23 cellular contexts compared by ENCODE assay signal in the genomic region with DNA sequence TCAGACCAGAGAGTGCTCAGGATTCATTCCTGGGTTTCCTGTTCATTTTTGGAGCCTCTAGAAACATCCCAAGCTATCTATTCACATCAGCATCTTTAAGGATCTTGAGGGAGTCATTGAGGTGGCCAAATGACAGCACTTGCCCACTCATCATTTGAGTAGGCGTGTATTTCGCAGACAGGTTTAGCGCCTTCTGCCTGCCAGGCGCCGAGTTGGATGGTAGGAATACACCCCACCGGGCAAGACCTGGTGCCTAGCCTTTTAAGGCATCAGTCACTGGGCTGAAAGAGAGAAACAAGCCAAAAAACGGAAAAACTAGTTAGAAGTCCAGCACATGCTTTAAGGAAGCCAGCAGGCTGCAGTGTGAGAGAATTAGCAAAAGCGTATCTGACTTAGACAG. TPM values are rescaled to one million over a fixed set of nuclear protein-coding genes. Genes with fewer than 3 reads are reported as not detected.
"Had no signal": no experiment of that assay in that cellular context is flagged by ENCODE, and none has a peak within 500 bp of the region (broad histone marks: within the 10 kb centered on the region; RNA-seq: fewer than 3 reads in every experiment).

No MANE protein-coding gene starts in this region.

- H3K4me3 Mint-ChIP-seq: activated B cell treated with CpG ODN at 0.5 μM for 24 hours; activated CD4-positive, alpha-beta T cell treated with anti-CD3 and anti-CD28 coated beads, Interleukin-2, amount 10 ng/mL, durations not matched to agents 24 days and 14 days; activated naive CD8-positive, alpha-beta T cell treated with anti-CD3 and anti-CD28 coated beads, Interleukin-2, amount 10 ng/mL, durations not matched to agents 7 days and 5 days had no signal

- H3K9me3 ChIP-seq: body of pancreas had no signal

- H3K4me1 ChIP-seq: ascending aorta, body of pancreas had no signal

- ATAC-seq: body of pancreas, K562 had no signal

- H3K4me1 Mint-ChIP-seq: activated B cell treated with CpG ODN at 0.5 μM for 24 hours; activated CD4-positive, alpha-beta T cell treated with anti-CD3 and anti-CD28 coated beads, Interleukin-2, amount 10 ng/mL, durations not matched to agents 24 days and 14 days; activated naive CD8-positive, alpha-beta T cell treated with anti-CD3 and anti-CD28 coated beads, Interleukin-2, amount 10 ng/mL, durations not matched to agents 7 days and 5 days had no signal

- H3K27me3 ChIP-seq: ascending aorta, body of pancreas had no signal

- H3K27me3 Mint-ChIP-seq: activated B cell treated with CpG ODN at 0.5 μM for 24 hours; activated CD4-positive, alpha-beta T cell treated with anti-CD3 and anti-CD28 coated beads, Interleukin-2, amount 10 ng/mL, durations not matched to agents 24 days and 14 days; activated naive CD8-positive, alpha-beta T cell treated with anti-CD3 and anti-CD28 coated beads, Interleukin-2, amount 10 ng/mL, durations not matched to agents 7 days and 5 days had no signal

- H3K27ac Mint-ChIP-seq: activated B cell treated with CpG ODN at 0.5 μM for 24 hours; activated CD4-positive, alpha-beta T cell treated with anti-CD3 and anti-CD28 coated beads, Interleukin-2, amount 10 ng/mL, durations not matched to agents 24 days and 14 days had no signal

- H3K27ac ChIP-seq: ascending aorta, body of pancreas, SK-N-MC had no signal

- H3K9me3 Mint-ChIP-seq: activated B cell treated with CpG ODN at 0.5 μM for 24 hours had no signal

- DNase-seq: activated B cell treated with CpG ODN at 0.5 μM for 24 hours; activated CD4-positive, alpha-beta T cell treated with anti-CD3 and anti-CD28 coated beads for 1 hour; activated CD4-positive, alpha-beta T cell treated with anti-CD3 and anti-CD28 coated beads, Interleukin-2, amount 10 ng/mL, durations not matched to agents 24 days and 14 days; activated CD4-positive, alpha-beta T cell treated with anti-CD3 and anti-CD28 coated beads, Interleukin-2, amount 50 U/mL, for 48 hours; activated naive CD8-positive, alpha-beta T cell treated with anti-CD3 and anti-CD28 coated beads, Interleukin-2, amount 10 ng/mL, durations not matched to agents 7 days and 5 days; activated T-cell treated with anti-CD3 and anti-CD28 coated beads for 4 hours; body of pancreas; central memory CD4-positive, alpha-beta T cell; Karpas-422; MM.1S; NCI-H1105; NCI-H1436; NCI-H1694 treated with DMSO at 0.1 percent for 48 hours; NCI-H2029 treated with DMSO at 0.1 percent for 48 hours; NCI-H345; NCI-H510A; NCI-H526 treated with DMSO at 0.1 percent for 48 hours; NCI-H82; T-helper 9 cell had no signal

- H3K4me3 ChIP-seq: ascending aorta, body of pancreas, K562, SK-N-MC had no signal

RNA-seq across cellular contexts. Expression of a gene that starts 33.8 kb away (rescaled TPM):
- total RNA-seq: ascending aorta, OCI-LY7 had no signal
